Comparison of ENCODE assay signal across 10 cellular contexts in the genomic region with DNA sequence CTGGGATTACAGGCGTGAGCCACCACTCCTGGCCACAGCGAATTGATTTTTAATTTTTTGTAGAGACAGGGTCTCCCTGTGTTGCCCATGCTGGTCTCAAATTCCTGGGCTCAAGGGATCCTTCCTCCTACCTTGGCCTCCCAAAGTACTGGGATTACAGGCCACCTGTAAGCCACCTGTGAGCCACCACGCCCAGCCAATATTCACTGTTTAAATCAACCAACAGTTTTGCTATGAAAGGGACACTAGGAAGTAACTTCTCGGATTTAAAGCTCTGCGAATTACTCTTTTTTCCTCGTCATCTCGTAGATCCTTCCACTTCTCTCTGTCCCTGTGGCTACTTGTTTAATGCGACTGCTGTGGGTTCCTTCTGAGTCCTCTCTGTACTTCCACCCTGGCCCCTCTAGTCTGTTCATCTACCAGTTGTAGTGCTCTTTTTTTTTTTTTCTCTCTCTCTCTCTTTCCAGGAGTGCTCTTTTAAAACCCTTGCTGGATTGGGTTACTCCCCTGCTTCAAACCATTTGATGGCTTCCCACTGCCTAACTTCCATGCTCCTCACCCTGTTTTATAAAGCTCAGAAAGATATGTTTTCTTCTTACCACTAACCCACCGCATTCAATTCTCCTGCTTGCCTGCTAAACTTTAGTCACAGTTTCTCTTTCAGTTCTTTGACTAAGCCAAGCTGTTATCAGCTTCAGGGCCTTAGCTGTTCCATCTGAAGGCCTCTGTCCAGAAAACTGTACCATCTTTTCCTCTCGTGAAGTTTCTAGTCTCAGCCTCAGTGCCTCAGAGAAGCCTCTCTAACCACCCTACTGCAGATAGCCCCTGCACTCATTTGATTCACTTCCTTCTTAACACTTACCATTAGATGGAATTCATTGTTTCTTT. TPM values are rescaled to one million over a fixed set of nuclear protein-coding genes. Genes with fewer than 3 reads are reported as not detected.
DNase-seq lines count a peak whose midpoint lies in the region; ATAC-seq and TF ChIP-seq lines count a peak whose summit lies in the region.
"Had no signal": no experiment of that assay in that cellular context is flagged by ENCODE, and none has a peak within 500 bp of the region (broad histone marks: within the 10 kb centered on the region; RNA-seq: fewer than 3 reads in every experiment).

No MANE protein-coding gene starts in this region.

- 83 to 92% methylated on average over 10 of the region's 10 CpGs for WGBS in body of pancreas, 2 donors
- 88 to 91% methylated on average over 10 of the region's 10 CpGs for WGBS in aorta, 2 donors

- no peaks in the 10 kb centered on the region for H3K9me3 ChIP-seq in BLaER1
- no peaks in the 10 kb centered on the region for H3K9me3 ChIP-seq in body of pancreas
- H3K9me3 ChIP-seq in aorta (ENCODE audit: control insufficient read depth, low read length), result no peaks in the 10 kb centered on the region

- H3K4me3 Mint-ChIP-seq in dendritic cell treated with granulocyte-macrophage colony-stimulating factor and Interleukin-4, amounts not matched to agents 40 ng/mL and 50 ng/mL, for 4 days, result no peak overlapping the region

- TF ChIP-seq POLR2A in body of pancreas (IDR thresholded peaks at IDR 0.05), result no peak

- peaks cover 14% of the 10 kb centered on the region for H3K4me1 Mint-ChIP-seq in dendritic cell treated with granulocyte-macrophage colony-stimulating factor and Interleukin-4, amounts not matched to agents 40 ng/mL and 50 ng/mL, for 4 days (ENCODE audit: low read depth)

- peak overlapping the region; percentile 42 for H3K27ac Mint-ChIP-seq in dendritic cell treated with granulocyte-macrophage colony-stimulating factor and Interleukin-4, amounts not matched to agents 40 ng/mL and 50 ng/mL, for 4 days

- H3K4me2 ChIP-seq in BLaER1, result peak overlapping the region; percentile 25

- peaks cover 93% of the 10 kb centered on the region for H4K20me1 ChIP-seq in BLaER1

- H3K9me3 Mint-ChIP-seq in dendritic cell treated with granulocyte-macrophage colony-stimulating factor and Interleukin-4, amounts not matched to agents 40 ng/mL and 50 ng/mL, for 4 days, result no peaks in the 10 kb centered on the region

- H3K4me3 ChIP-seq in BLaER1 (no peak overlapping the region), body of pancreas (no peak overlapping the region), aorta (ENCODE audit: low read length in 2 of 2) (no peak overlapping the region)

- H3K36me3 ChIP-seq in BLaER1 (peaks cover 64% of the 10 kb centered on the region), body of pancreas (replicated peaks in 1 of 2; ENCODE audit: insufficient read depth in 1 of 2, low read depth in 2 of 2) (no peaks in the 10 kb centered on the region), aorta (ENCODE audit: control insufficient read depth in 1 of 2, insufficient read depth in 2 of 2, low read length in 1 of 2) (no peaks in the 10 kb centered on the region)

- H3K27me3 ChIP-seq in BLaER1, result no peaks in the 10 kb centered on the region
- H3K27me3 ChIP-seq in body of pancreas, result no peaks in the 10 kb centered on the region
- no peaks in the 10 kb centered on the region for H3K27me3 ChIP-seq in aorta (ENCODE audit: control insufficient read depth in 1 of 2, insufficient read depth in 2 of 2, low read length in 1 of 2)

- no peak for TF ChIP-seq CTCF in body of pancreas (IDR thresholded peaks at IDR 0.05)

- no peak for DNase-seq in body of pancreas
- DNase-seq in NCI-H345 treated with DMSO at 0.1 percent for 48 hours (lab: John Stamatoyannopoulos, UW; ENCODE audit: unreplicated experiment), result no peak
- DNase-seq in aorta, result no peak
- DNase-seq in SKM-1 treated with dmso at 0.1 percent for 144 hours (lab: John Stamatoyannopoulos, UW; ENCODE audit: unreplicated experiment), result no peak
- DNase-seq: DND-41 had no signal

- H3K9ac ChIP-seq in BLaER1, result peak overlapping the region; percentile 53; the same call in 1 of the 2 replicates

- no peaks in the 10 kb centered on the region for H3K27me3 Mint-ChIP-seq in dendritic cell treated with granulocyte-macrophage colony-stimulating factor and Interleukin-4, amounts not matched to agents 40 ng/mL and 50 ng/mL, for 4 days

- H3K4me1 ChIP-seq in BLaER1 (peaks cover 43% of the 10 kb centered on the region), body of pancreas (no peaks in the 10 kb centered on the region), aorta (ENCODE audit: control insufficient read depth in 1 of 2, insufficient read depth in 2 of 2, low read length in 2 of 2) (no peaks in the 10 kb centered on the region)

- H3K27ac ChIP-seq in BLaER1, result peak overlapping the region; percentile 53; the same call in 1 of the 2 replicates
- no peak overlapping the region for H3K27ac ChIP-seq in body of pancreas
- no peak overlapping the region for H3K27ac ChIP-seq in aorta (ENCODE audit: low read depth in 1 of 2, low read length in 2 of 2)

- H3K36me3 Mint-ChIP-seq in dendritic cell treated with granulocyte-macrophage colony-stimulating factor and Interleukin-4, amounts not matched to agents 40 ng/mL and 50 ng/mL, for 4 days (ENCODE audit: low read depth), result peaks cover 21% of the 10 kb centered on the region

- intact Hi-C loops in dendritic cell treated with granulocyte-macrophage colony-stimulating factor and Interleukin-4, amounts not matched to agents 40 ng/mL and 50 ng/mL, for 4 days (cut with micrococcal nuclease), result no loop called here
- intact Hi-C loops in body of pancreas (cut with DNase I), result no loop called here
- intact Hi-C loops in aorta (cut with DNase I), result no loop called here

- ATAC-seq in GM19372 (IDR thresholded peaks at IDR 0.05; ENCODE audit: low read depth, unreplicated experiment) (peak; percentile 61), HG03442 (IDR thresholded peaks at IDR 0.05; ENCODE audit: unreplicated experiment) (peak; percentile 74), body of pancreas (no peak), aorta (ENCODE audit: low FRiP score) (no peak)
- ATAC-seq: sciatic nerve had no signal

RNA-seq across cellular contexts. Expression of gene RTF1, which starts 12.4 kb away (rescaled TPM):
- 10 to 100 TPM; 10.9 to 22.1 TPM for total RNA-seq in body of pancreas
- 10 to 100 TPM; 29.1 to 36.8 TPM for total RNA-seq in aorta
- 10 to 100 TPM; 15.4 to 27.5 TPM for polyA plus RNA-seq in aorta

RNA-seq across cellular contexts. Expression of gene NDUFAF1, which starts 27.0 kb away (rescaled TPM):
- total RNA-seq in body of pancreas, result 1 to 10 TPM; 7.0 to 8.2 TPM
- 10 to 100 TPM; 10.4 to 14.2 TPM for total RNA-seq in aorta
- polyA plus RNA-seq in aorta, result 10 to 100 TPM; 14.3 to 16.8 TPM

Comparison
In these comparisons a context has a peak if more than half of its experiments do, and no peak if none do; other contexts are left out.
1. ATAC-seq: peak in GM19372 (single experiment) and HG03442 (single experiment); none in body of pancreas (single experiment) and aorta (single experiment).